In the genomic region with DNA sequence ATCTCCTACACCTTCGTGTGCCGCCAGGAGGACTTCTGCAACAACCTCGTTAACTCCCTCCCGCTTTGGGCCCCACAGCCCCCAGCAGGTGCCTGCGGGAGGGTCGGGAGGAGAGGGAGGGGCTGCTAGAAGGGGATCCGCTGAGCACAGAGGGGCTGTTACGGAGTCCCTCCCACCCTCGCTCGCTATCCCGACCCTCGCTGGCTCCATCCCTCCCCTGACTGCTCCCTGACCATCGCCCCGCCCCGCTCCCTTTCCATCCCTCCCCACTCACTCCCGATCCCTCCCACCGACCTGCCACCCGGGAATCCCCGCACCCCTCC, we compare ENCODE assay signal across 25 cellular contexts. TPM values are rescaled to one million over a fixed set of nuclear protein-coding genes. Genes with fewer than 3 reads are reported as not detected.
A peak's percentile ranks its signal among the peaks of the same experiment; 100 is the strongest.
DNase-seq lines count a peak whose midpoint lies in the region; ATAC-seq and TF ChIP-seq lines count a peak whose summit lies in the region.
"Had no signal": no experiment of that assay in that cellular context is flagged by ENCODE, and none has a peak within 500 bp of the region (broad histone marks: within the 10 kb centered on the region; RNA-seq: fewer than 3 reads in every experiment).

No MANE protein-coding gene starts in this region.

- H3K27me3 Mint-ChIP-seq in H9 (ENCODE audit: low read depth): peaks cover 13% of the 10 kb centered on the region
- H3K27me3 Mint-ChIP-seq in CD8-positive, alpha-beta memory T cell: peaks cover 12 to 33% of the 10 kb centered on the region in 2 donors

- H2BK12ac ChIP-seq in H9 (ENCODE audit: insufficient read length, low read depth, low read length): no peak overlapping the region
- no peak overlapping the region for H2BK12ac ChIP-seq in trophoblast cell (ENCODE audit: low read length)

- H3K9ac ChIP-seq in H9 (ENCODE audit: extremely low read depth, insufficient read length, low read length) (no peak overlapping the region), iPS-20b (ENCODE audit: low read depth, low read length) (peak overlapping the region; percentile 56; the same call in 1 of the 2 replicates), trophoblast cell (ENCODE audit: low read length) (no peak overlapping the region)

- H2AK5ac ChIP-seq in H9 (ENCODE audit: insufficient read length, low read length) (no peak overlapping the region), trophoblast cell (ENCODE audit: low read length) (no peak overlapping the region)

- H3K23me2 ChIP-seq in H9 (ENCODE audit: insufficient read length, low read depth, low read length, poor library complexity, severe bottlenecking): peaks cover 9% of the 10 kb centered on the region

- DNase-seq in H9 (peak; percentile 77), astrocyte of the hippocampus (ENCODE audit: low read depth, low spot score) (peak; percentile 17), trophoblast cell (no peak), SW480 (ENCODE audit: low spot score) (no peak)
- DNase-seq in CD8-positive, alpha-beta memory T cell: no peak
- DNase-seq in activated CD8-positive, alpha-beta memory T cell treated with anti-CD3 and anti-CD28 coated beads, Interleukin-2, amount 50 U/mL, for 4 hours: no peak
- DNase-seq: activated CD8-positive, alpha-beta T cell treated with anti-CD3 and anti-CD28 coated beads, Interleukin-2, amount 10 ng/mL, durations not matched to agents 7 days and 5 days; caudate nucleus; CD4-positive, alpha-beta T cell; effector memory CD8-positive, alpha-beta T cell; HFFc6; hypothalamus; lower lobe of right lung; NCI-H187; NCI-H510A; Right ventricle myocardium superior; stimulated activated CD4-positive, alpha-beta T cell treated with anti-CD3 and anti-CD28 coated beads, Interleukin-1b, Interleukin-23, amount 100 ng/mL, for 48 hours; stomach; uterus had no signal

- no peaks in the 10 kb centered on the region for H4K20me1 ChIP-seq in H9 (ENCODE audit: control insufficient read depth, insufficient read depth, insufficient read length)

- H2BK5ac ChIP-seq in H9 (ENCODE audit: insufficient read length, low read length) (no peak overlapping the region), trophoblast cell (ENCODE audit: low read depth, low read length, poor library complexity) (no peak overlapping the region)

- no peak for ATAC-seq in GM18867 (IDR thresholded peaks at IDR 0.05; ENCODE audit: unreplicated experiment)
- ATAC-seq: activated CD8-positive, alpha-beta T cell treated with anti-CD3 and anti-CD28 coated beads, Interleukin-2, amount 10 ng/mL, durations not matched to agents 7 days and 5 days; effector memory CD8-positive, alpha-beta T cell; HepG2 had no signal

- H3K14ac ChIP-seq in H9 (ENCODE audit: insufficient read depth, low read length) (no peak overlapping the region), trophoblast cell (ENCODE audit: low read length) (no peak overlapping the region)

- H2AFZ ChIP-seq in H9 (ENCODE audit: low read length) (no peak overlapping the region), trophoblast cell (ENCODE audit: insufficient read depth, low read length, poor library complexity) (no peak overlapping the region)

- H3K79me2 ChIP-seq in H9 (ENCODE audit: insufficient read depth, low read length): no peaks in the 10 kb centered on the region
- H3K79me2 ChIP-seq in trophoblast cell (ENCODE audit: control insufficient read depth, insufficient read depth, low read length, poor library complexity): no peaks in the 10 kb centered on the region

- H3K79me1 ChIP-seq in H9 (ENCODE audit: insufficient read depth, low read depth, low read length, poor library complexity, severe bottlenecking) (no peaks in the 10 kb centered on the region), trophoblast cell (ENCODE audit: low read length) (no peaks in the 10 kb centered on the region)

- H3K4me1 Mint-ChIP-seq in H9: peaks cover 0 to 8% of the 10 kb centered on the region in 2 experiments; a peak in 1 of 4 replicates
- H3K4me1 Mint-ChIP-seq in CD8-positive, alpha-beta memory T cell: peaks cover 0 to 2% (median 0%) of the 10 kb centered on the region in 3 donors

- WGBS in H9 (ENCODE audit: extremely low coverage, insufficient read length, low lambda C conversion rate): no CpG with 5 or more reads among the region's 19 CpGs
- no CpG with 5 or more reads among the region's 19 CpGs for WGBS in trophoblast cell (ENCODE audit: extremely low coverage, insufficient coverage, insufficient read length)

- no peak for TF ChIP-seq CTCF in H9 (conservative IDR thresholded peaks at IDR 0.05)

- H2BK120ac ChIP-seq in H9 (ENCODE audit: low read depth, low read length, poor library complexity, severe bottlenecking): no peak overlapping the region
- no peak overlapping the region for H2BK120ac ChIP-seq in trophoblast cell (ENCODE audit: insufficient read depth, low read length, poor library complexity)

- POLR2A ChIA-PET in CD8-positive, alpha-beta memory T cell (lab: Charles Lee): no interaction called here

- no peak overlapping the region for H3K4ac ChIP-seq in H9 (ENCODE audit: low read depth, low read length)
- H3K4ac ChIP-seq in trophoblast cell (ENCODE audit: low read depth, low read length): no peak overlapping the region

- H3K27me3 ChIP-seq in H9 (ENCODE audit: insufficient read depth, low read length) (no peaks in the 10 kb centered on the region), iPS-20b (ENCODE audit: insufficient read depth, low read length) (peaks cover 14% of the 10 kb centered on the region), trophoblast cell (ENCODE audit: insufficient read depth, low read length) (peaks cover 7% of the 10 kb centered on the region)
- no peaks in the 10 kb centered on the region for H3K27me3 ChIP-seq in CD8-positive, alpha-beta memory T cell (ENCODE audit: insufficient read depth, low read length, poor library complexity, severe bottlenecking)
- H3K27me3 ChIP-seq: right lobe of liver had no signal

- H4K8ac ChIP-seq in H9 (replicated peaks; ENCODE audit: insufficient read length, low read depth, low read length) (no peak overlapping the region), trophoblast cell (ENCODE audit: low read depth, low read length) (no peak overlapping the region)

- peaks cover 11 to 30% of the 10 kb centered on the region in 2 experiments for H3K9me3 Mint-ChIP-seq in H9
- H3K9me3 Mint-ChIP-seq in CD8-positive, alpha-beta memory T cell: no peaks in the 10 kb centered on the region
- H3K9me3 Mint-ChIP-seq: CD4-positive, alpha-beta T cell; effector memory CD8-positive, alpha-beta T cell; HFFc6; natural killer cell treated with Interleukin-12 subunit alpha and Interleukin-12 subunit beta and Interleukin-15 and Interleukin-18, amount 100 ng/mL, for 72 hours; T-helper 1 cell treated with Interleukin-12 subunit alpha and Interleukin-12 subunit beta and Interleukin-4 antibody, amounts not matched to agents 30 μg/mL and 1 μg/mL, for 36 hours had no signal

- H3T11ph ChIP-seq in H9 (ENCODE audit: low read length): no peak overlapping the region

- H4K12ac ChIP-seq in trophoblast cell (ENCODE audit: low read depth, low read length): no peak overlapping the region

- H3K4me2 ChIP-seq in H9 (ENCODE audit: insufficient read depth, insufficient read length, low read length) (peak overlapping the region; percentile 72), trophoblast cell (ENCODE audit: low read length) (peak overlapping the region; percentile 25)

- H3K23ac ChIP-seq in H9 (ENCODE audit: insufficient read length, low read depth, low read length): no peak overlapping the region
- no peak overlapping the region for H3K23ac ChIP-seq in trophoblast cell (ENCODE audit: low read length)

- H3K4me3 ChIP-seq in iPS-20b (ENCODE audit: low read length) (peak overlapping the region; percentile 88), trophoblast cell (ENCODE audit: low read depth, low read length) (no peak overlapping the region)
- no peak overlapping the region for H3K4me3 ChIP-seq in CD8-positive, alpha-beta memory T cell (ENCODE audit: low read length)
- H3K4me3 ChIP-seq: lower lobe of right lung, right lobe of liver, uterus had no signal

- CTCF ChIA-PET in CD8-positive, alpha-beta memory T cell (lab: Charles Lee): no interaction called here

- H3K36me3 ChIP-seq in iPS-20b (ENCODE audit: insufficient read depth, low read depth, low read length) (no peaks in the 10 kb centered on the region), trophoblast cell (ENCODE audit: control insufficient read depth in 1 of 2, insufficient read depth in 2 of 2, low read length in 2 of 2) (no peaks in the 10 kb centered on the region)
- H3K36me3 ChIP-seq in CD8-positive, alpha-beta memory T cell (ENCODE audit: insufficient read depth, low read length): no peaks in the 10 kb centered on the region
- H3K36me3 ChIP-seq: lower lobe of right lung, right lobe of liver, stomach, uterus had no signal

- no peaks in the 10 kb centered on the region; a peak in 2 of 7 replicates for H3K36me3 Mint-ChIP-seq in H9 (ENCODE audit: insufficient read depth in 1 of 3, low read depth in 3 of 3)
- peaks cover 0 to 4% (median 0%) of the 10 kb centered on the region in 3 donors for H3K36me3 Mint-ChIP-seq in CD8-positive, alpha-beta memory T cell
- H3K36me3 Mint-ChIP-seq: natural killer cell treated with Interleukin-12 subunit alpha and Interleukin-12 subunit beta and Interleukin-15 and Interleukin-18, amount 100 ng/mL, for 72 hours had no signal

- H3K27ac Mint-ChIP-seq in H9: no peak overlapping the region
- H3K27ac Mint-ChIP-seq in CD8-positive, alpha-beta memory T cell: peak overlapping the region in 1 of 8 donors; percentile 47
- H3K27ac Mint-ChIP-seq: activated CD8-positive, alpha-beta T cell treated with anti-CD3 and anti-CD28 coated beads, Interleukin-2, amount 10 ng/mL, durations not matched to agents 7 days and 5 days; CD4-positive, alpha-beta T cell; effector memory CD8-positive, alpha-beta T cell; HFFc6; natural killer cell treated with Interleukin-12 subunit alpha and Interleukin-12 subunit beta and Interleukin-15 and Interleukin-18, amount 100 ng/mL, for 72 hours; T-helper 1 cell treated with Interleukin-12 subunit alpha and Interleukin-12 subunit beta and Interleukin-4 antibody, amounts not matched to agents 30 μg/mL and 1 μg/mL, for 36 hours had no signal

- H3K56ac ChIP-seq in H9 (ENCODE audit: insufficient read length, low read depth, low read length): no peak overlapping the region

- H3K27ac ChIP-seq in H9 (ENCODE audit: insufficient read length, low read depth, low read length) (no peak overlapping the region), iPS-20b (ENCODE audit: low read length) (no peak overlapping the region), trophoblast cell (ENCODE audit: low read depth, low read length) (no peak overlapping the region)
- no peak overlapping the region for H3K27ac ChIP-seq in CD8-positive, alpha-beta memory T cell (ENCODE audit: low read depth, low read length)
- H3K27ac ChIP-seq: lower lobe of right lung, right lobe of liver, uterus had no signal

- no peaks in the 10 kb centered on the region for H3K9me3 ChIP-seq in H9 (ENCODE audit: control insufficient read depth, low read depth, low read length)
- H3K9me3 ChIP-seq in iPS-20b (ENCODE audit: insufficient read depth, low read depth, low read length): no peaks in the 10 kb centered on the region
- H3K9me3 ChIP-seq in trophoblast cell (ENCODE audit: insufficient read depth, low read depth, low read length): no peaks in the 10 kb centered on the region
- H3K9me3 ChIP-seq in CD8-positive, alpha-beta memory T cell (ENCODE audit: low read length): no peaks in the 10 kb centered on the region
- H3K9me3 ChIP-seq: lower lobe of right lung, right lobe of liver, stomach, uterus had no signal

- H4K91ac ChIP-seq in H9 (ENCODE audit: insufficient read length, low read depth, low read length) (no peak overlapping the region), trophoblast cell (ENCODE audit: low read depth, low read length) (no peak overlapping the region)

- H3K4me1 ChIP-seq in H9 (ENCODE audit: insufficient read depth, low read length) (no peaks in the 10 kb centered on the region; the same call in 1 of the 2 replicates), iPS-20b (ENCODE audit: insufficient read depth, low read length) (peaks cover 3% of the 10 kb centered on the region; the same call in 1 of the 2 replicates), trophoblast cell (ENCODE audit: control insufficient read depth in 1 of 2, insufficient read depth in 2 of 2, low read length in 2 of 2) (peaks cover 2 to 4% of the 10 kb centered on the region in 2 experiments)
- H3K4me1 ChIP-seq in CD8-positive, alpha-beta memory T cell (ENCODE audit: insufficient read depth, low read length): no peaks in the 10 kb centered on the region
- H3K4me1 ChIP-seq: lower lobe of right lung, right lobe of liver, uterus had no signal

- H4K5ac ChIP-seq in H9 (ENCODE audit: insufficient read length, low read depth, low read length): no peak overlapping the region

- H3K4me3 Mint-ChIP-seq in H9: peak overlapping the region; percentile 70 to 85
- H3K4me3 Mint-ChIP-seq in CD8-positive, alpha-beta memory T cell: no peak overlapping the region
- H3K4me3 Mint-ChIP-seq: activated CD8-positive, alpha-beta T cell treated with anti-CD3 and anti-CD28 coated beads, Interleukin-2, amount 10 ng/mL, durations not matched to agents 7 days and 5 days; CD4-positive, alpha-beta T cell; effector memory CD8-positive, alpha-beta T cell; HFFc6; natural killer cell treated with Interleukin-12 subunit alpha and Interleukin-12 subunit beta and Interleukin-15 and Interleukin-18, amount 100 ng/mL, for 72 hours; T-helper 1 cell treated with Interleukin-12 subunit alpha and Interleukin-12 subunit beta and Interleukin-4 antibody, amounts not matched to agents 30 μg/mL and 1 μg/mL, for 36 hours had no signal

- H3K18ac ChIP-seq in H9 (ENCODE audit: insufficient read length, low read depth, low read length) (no peak overlapping the region), trophoblast cell (ENCODE audit: low read length) (no peak overlapping the region)

- H2BK15ac ChIP-seq in H9 (ENCODE audit: low read depth, low read length): no peak overlapping the region

- H2BK20ac ChIP-seq in H9 (ENCODE audit: low read depth, low read length, poor library complexity, severe bottlenecking): no peak overlapping the region

RNA-seq across cellular contexts. Expression of a gene that starts 0.8 kb away (rescaled TPM):
- total RNA-seq in H9 (2021): 0.09 TPM in 1 of 2 replicates, not detected in the other
- 6.0 and 6.9 TPM in 2 replicates for polyA plus RNA-seq in trophoblast cell (2013)
- total RNA-seq in CD8-positive, alpha-beta memory T cell: not detected
- polyA plus RNA-seq in CD8-positive, alpha-beta memory T cell: not detected
- total RNA-seq: activated CD8-positive, alpha-beta T cell treated with anti-CD3 and anti-CD28 coated beads, Interleukin-2, amount 10 ng/mL, durations not matched to agents 7 days and 5 days; CD4-positive, alpha-beta T cell; HepG2; natural killer cell treated with Interleukin-12 subunit alpha and Interleukin-12 subunit beta and Interleukin-15 and Interleukin-18, amount 100 ng/mL, for 72 hours had no signal
- polyA plus RNA-seq: HepG2 had no signal

Comparison
In these comparisons a context has a peak if more than half of its experiments do, and no peak if none do; other contexts are left out.
1. DNase-seq: peak in H9 (single experiment) and astrocyte of the hippocampus (single experiment); none in trophoblast cell (0 of 2), SW480 (single experiment), CD8-positive, alpha-beta memory T cell (0 of 5) and activated CD8-positive, alpha-beta memory T cell treated with anti-CD3 and anti-CD28 coated beads, Interleukin-2, amount 50 U/mL, for 4 hours (single experiment).
2. H3K4me3 Mint-ChIP-seq: peak in H9 (2 of 2); none in CD8-positive, alpha-beta memory T cell (0 of 7).